1 cellular context compared by ENCODE assay signal in genomic region chr4:106810122-106810521, GRCh38.
TF ChIP-seq lines count a peak whose summit lies in the region.

No MANE protein-coding gene starts in this region.

TF ChIP-seq in HEK293, 187 proteins besides CTCF, POLR2A, EP300 and RAD21 (continued from another document):
- peak; percentile 62 for TF ChIP-seq ZNF513 (tag by site-specific recombination; IDR thresholded peaks at IDR 0.05)
- TF ChIP-seq ZNF837 (tag by site-specific recombination; IDR thresholded peaks at IDR 0.05), result no peak
- TF ChIP-seq ZBTB20 (tag by site-specific recombination; IDR thresholded peaks at IDR 0.05), result no peak
- no peak for TF ChIP-seq ZBTB8A (tag by site-specific recombination; IDR thresholded peaks at IDR 0.05)
- TF ChIP-seq ZNF549 (tag by site-specific recombination; IDR thresholded peaks at IDR 0.05), result no peak
- TF ChIP-seq ZNF747 (tag by site-specific recombination; IDR thresholded peaks at IDR 0.05), result no peak
- TF ChIP-seq HOXC10 (CRISPR knock-in tag; IDR thresholded peaks at IDR 0.05), result no peak
- peak; percentile 70 for TF ChIP-seq EGR2 (tag by site-specific recombination; IDR thresholded peaks at IDR 0.05; ENCODE audit: low read depth)
- no peak for TF ChIP-seq ZXDB (tag by site-specific recombination; IDR thresholded peaks at IDR 0.05)
- no peak for TF ChIP-seq REPIN1 (tag by site-specific recombination; IDR thresholded peaks at IDR 0.05; ENCODE audit: low read depth)
- TF ChIP-seq ZFHX2 (tag by site-specific recombination; conservative IDR thresholded peaks at IDR 0.05), result 0 out of 2 replicates have a peak, but pooled peaks have one; percentile 21
- TF ChIP-seq, protein P1, sequence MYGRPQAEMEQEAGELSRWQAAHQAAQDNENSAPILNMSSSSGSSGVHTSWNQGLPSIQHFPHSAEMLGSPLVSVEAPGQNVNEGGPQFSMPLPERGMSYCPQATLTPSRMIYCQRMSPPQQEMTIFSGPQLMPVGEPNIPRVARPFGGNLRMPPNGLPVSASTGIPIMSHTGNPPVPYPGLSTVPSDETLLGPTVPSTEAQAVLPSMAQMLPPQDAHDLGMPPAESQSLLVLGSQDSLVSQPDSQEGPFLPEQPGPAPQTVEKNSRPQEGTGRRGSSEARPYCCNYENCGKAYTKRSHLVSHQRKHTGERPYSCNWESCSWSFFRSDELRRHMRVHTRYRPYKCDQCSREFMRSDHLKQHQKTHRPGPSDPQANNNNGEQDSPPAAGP (tag by site-specific recombination; IDR thresholded peaks at IDR 0.05), result no peak
